ENCODE assay signal across 1 cellular context in genomic region chr3:169764453-169765280, GRCh38.
TF ChIP-seq lines count a peak whose summit lies in the region.

TERC (minus strand) TSS chr3:169765060.

TF ChIP-seq in WTC11, 78 proteins besides CTCF, POLR2A, EP300 and RAD21 (continued from another document and continues in another):
- TF ChIP-seq, protein P1, sequence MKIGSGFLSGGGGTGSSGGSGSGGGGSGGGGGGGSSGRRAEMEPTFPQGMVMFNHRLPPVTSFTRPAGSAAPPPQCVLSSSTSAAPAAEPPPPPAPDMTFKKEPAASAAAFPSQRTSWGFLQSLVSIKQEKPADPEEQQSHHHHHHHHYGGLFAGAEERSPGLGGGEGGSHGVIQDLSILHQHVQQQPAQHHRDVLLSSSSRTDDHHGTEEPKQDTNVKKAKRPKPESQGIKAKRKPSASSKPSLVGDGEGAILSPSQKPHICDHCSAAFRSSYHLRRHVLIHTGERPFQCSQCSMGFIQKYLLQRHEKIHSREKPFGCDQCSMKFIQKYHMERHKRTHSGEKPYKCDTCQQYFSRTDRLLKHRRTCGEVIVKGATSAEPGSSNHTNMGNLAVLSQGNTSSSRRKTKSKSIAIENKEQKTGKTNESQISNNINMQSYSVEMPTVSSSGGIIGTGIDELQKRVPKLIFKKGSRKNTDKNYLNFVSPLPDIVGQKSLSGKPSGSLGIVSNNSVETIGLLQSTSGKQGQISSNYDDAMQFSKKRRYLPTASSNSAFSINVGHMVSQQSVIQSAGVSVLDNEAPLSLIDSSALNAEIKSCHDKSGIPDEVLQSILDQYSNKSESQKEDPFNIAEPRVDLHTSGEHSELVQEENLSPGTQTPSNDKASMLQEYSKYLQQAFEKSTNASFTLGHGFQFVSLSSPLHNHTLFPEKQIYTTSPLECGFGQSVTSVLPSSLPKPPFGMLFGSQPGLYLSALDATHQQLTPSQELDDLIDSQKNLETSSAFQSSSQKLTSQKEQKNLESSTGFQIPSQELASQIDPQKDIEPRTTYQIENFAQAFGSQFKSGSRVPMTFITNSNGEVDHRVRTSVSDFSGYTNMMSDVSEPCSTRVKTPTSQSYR (CRISPR knock-in tag; IDR thresholded peaks at IDR 0.05) = no peak
- TF ChIP-seq CBFB (CRISPR knock-in tag; IDR thresholded peaks at IDR 0.05; ENCODE audit: low read depth) = no peak
- peak; percentile 30; the same call in 1 of the 2 replicates for TF ChIP-seq SP1 (CRISPR knock-in tag; conservative IDR thresholded peaks at IDR 0.05)
- peak; percentile 99 for TF ChIP-seq ETV6 (CRISPR knock-in tag; IDR thresholded peaks at IDR 0.05)
- TF ChIP-seq, protein P2, sequence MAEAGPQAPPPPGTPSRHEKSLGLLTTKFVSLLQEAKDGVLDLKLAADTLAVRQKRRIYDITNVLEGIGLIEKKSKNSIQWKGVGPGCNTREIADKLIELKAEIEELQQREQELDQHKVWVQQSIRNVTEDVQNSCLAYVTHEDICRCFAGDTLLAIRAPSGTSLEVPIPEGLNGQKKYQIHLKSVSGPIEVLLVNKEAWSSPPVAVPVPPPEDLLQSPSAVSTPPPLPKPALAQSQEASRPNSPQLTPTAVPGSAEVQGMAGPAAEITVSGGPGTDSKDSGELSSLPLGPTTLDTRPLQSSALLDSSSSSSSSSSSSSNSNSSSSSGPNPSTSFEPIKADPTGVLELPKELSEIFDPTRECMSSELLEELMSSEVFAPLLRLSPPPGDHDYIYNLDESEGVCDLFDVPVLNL (CRISPR knock-in tag; IDR thresholded peaks at IDR 0.05; ENCODE audit: borderline replicate concordance, low read depth) = no peak
- TF ChIP-seq, protein P3, sequence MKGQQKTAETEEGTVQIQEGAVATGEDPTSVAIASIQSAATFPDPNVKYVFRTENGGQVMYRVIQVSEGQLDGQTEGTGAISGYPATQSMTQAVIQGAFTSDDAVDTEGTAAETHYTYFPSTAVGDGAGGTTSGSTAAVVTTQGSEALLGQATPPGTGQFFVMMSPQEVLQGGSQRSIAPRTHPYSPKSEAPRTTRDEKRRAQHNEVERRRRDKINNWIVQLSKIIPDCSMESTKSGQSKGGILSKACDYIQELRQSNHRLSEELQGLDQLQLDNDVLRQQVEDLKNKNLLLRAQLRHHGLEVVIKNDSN (CRISPR knock-in tag; IDR thresholded peaks at IDR 0.05) = no peak
- no peak for TF ChIP-seq GTF2I (CRISPR knock-in tag; conservative IDR thresholded peaks at IDR 0.05)
- TF ChIP-seq ZNF423 (CRISPR knock-in tag; IDR thresholded peaks at IDR 0.05) = no peak
- TF ChIP-seq, protein P4, sequence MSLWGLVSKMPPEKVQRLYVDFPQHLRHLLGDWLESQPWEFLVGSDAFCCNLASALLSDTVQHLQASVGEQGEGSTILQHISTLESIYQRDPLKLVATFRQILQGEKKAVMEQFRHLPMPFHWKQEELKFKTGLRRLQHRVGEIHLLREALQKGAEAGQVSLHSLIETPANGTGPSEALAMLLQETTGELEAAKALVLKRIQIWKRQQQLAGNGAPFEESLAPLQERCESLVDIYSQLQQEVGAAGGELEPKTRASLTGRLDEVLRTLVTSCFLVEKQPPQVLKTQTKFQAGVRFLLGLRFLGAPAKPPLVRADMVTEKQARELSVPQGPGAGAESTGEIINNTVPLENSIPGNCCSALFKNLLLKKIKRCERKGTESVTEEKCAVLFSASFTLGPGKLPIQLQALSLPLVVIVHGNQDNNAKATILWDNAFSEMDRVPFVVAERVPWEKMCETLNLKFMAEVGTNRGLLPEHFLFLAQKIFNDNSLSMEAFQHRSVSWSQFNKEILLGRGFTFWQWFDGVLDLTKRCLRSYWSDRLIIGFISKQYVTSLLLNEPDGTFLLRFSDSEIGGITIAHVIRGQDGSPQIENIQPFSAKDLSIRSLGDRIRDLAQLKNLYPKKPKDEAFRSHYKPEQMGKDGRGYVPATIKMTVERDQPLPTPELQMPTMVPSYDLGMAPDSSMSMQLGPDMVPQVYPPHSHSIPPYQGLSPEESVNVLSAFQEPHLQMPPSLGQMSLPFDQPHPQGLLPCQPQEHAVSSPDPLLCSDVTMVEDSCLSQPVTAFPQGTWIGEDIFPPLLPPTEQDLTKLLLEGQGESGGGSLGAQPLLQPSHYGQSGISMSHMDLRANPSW (CRISPR knock-in tag; conservative IDR thresholded peaks at IDR 0.05; ENCODE audit: low read depth) = no peak
- no peak for TF ChIP-seq ZNF512 (CRISPR knock-in tag; IDR thresholded peaks at IDR 0.05; ENCODE audit: borderline replicate concordance)
- TF ChIP-seq ZNF219 (CRISPR knock-in tag; IDR thresholded peaks at IDR 0.05; ENCODE audit: borderline replicate concordance) = no peak
- TF ChIP-seq RELA (CRISPR knock-in tag; IDR thresholded peaks at IDR 0.05; ENCODE audit: borderline replicate concordance) = no peak
- TF ChIP-seq, protein P5, sequence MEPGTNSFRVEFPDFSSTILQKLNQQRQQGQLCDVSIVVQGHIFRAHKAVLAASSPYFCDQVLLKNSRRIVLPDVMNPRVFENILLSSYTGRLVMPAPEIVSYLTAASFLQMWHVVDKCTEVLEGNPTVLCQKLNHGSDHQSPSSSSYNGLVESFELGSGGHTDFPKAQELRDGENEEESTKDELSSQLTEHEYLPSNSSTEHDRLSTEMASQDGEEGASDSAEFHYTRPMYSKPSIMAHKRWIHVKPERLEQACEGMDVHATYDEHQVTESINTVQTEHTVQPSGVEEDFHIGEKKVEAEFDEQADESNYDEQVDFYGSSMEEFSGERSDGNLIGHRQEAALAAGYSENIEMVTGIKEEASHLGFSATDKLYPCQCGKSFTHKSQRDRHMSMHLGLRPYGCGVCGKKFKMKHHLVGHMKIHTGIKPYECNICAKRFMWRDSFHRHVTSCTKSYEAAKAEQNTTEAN (CRISPR knock-in tag; IDR thresholded peaks at IDR 0.05) = 0 out of 2 replicates have a peak, but pooled peaks have one; percentile 56
- TF ChIP-seq FOXK1 (CRISPR knock-in tag; IDR thresholded peaks at IDR 0.05) = no peak
- peak; percentile 80; the same call in 1 of the 2 replicates for TF ChIP-seq ZNF425 (CRISPR knock-in tag; conservative IDR thresholded peaks at IDR 0.05)
- TF ChIP-seq HMGA2 (CRISPR knock-in tag; IDR thresholded peaks at IDR 0.05) = no peak
- no peak for TF ChIP-seq JUN (CRISPR knock-in tag; IDR thresholded peaks at IDR 0.05)
- TF ChIP-seq E2F1 (CRISPR knock-in tag; IDR thresholded peaks at IDR 0.05) = no peak
- TF ChIP-seq CREM (CRISPR knock-in tag; IDR thresholded peaks at IDR 0.05) = no peak
- TF ChIP-seq GABPB1 (CRISPR knock-in tag; IDR thresholded peaks at IDR 0.05) = 0 out of 2 replicates have a peak, but pooled peaks have one; percentile 6
- no peak for TF ChIP-seq ELF4 (CRISPR knock-in tag; IDR thresholded peaks at IDR 0.05; ENCODE audit: low read depth)
- TF ChIP-seq ATF1 (CRISPR knock-in tag; IDR thresholded peaks at IDR 0.05) = no peak
- no peak for TF ChIP-seq NR2C2 (CRISPR knock-in tag; IDR thresholded peaks at IDR 0.05)
- TF ChIP-seq AFF4 (CRISPR knock-in tag; IDR thresholded peaks at IDR 0.05; ENCODE audit: borderline replicate concordance) = no peak
- TF ChIP-seq USF2 (CRISPR knock-in tag; IDR thresholded peaks at IDR 0.05) = no peak
- no peak for TF ChIP-seq TEAD1 (CRISPR knock-in tag; IDR thresholded peaks at IDR 0.05)
- no peak for TF ChIP-seq ZNF232 (CRISPR knock-in tag; IDR thresholded peaks at IDR 0.05)
- TF ChIP-seq PRRX2 (CRISPR knock-in tag; IDR thresholded peaks at IDR 0.05) = peak; percentile 86
- no peak for TF ChIP-seq TP53 (CRISPR knock-in tag; IDR thresholded peaks at IDR 0.05)
- 0 out of 2 replicates have a peak, but pooled peaks have one; percentile 23 for TF ChIP-seq ZNF317 (CRISPR knock-in tag; IDR thresholded peaks at IDR 0.05; ENCODE audit: borderline replicate concordance, low read depth)
- TF ChIP-seq ZNF396 (CRISPR knock-in tag; IDR thresholded peaks at IDR 0.05; ENCODE audit: borderline replicate concordance) = no peak
- no peak for TF ChIP-seq IRF2 (CRISPR knock-in tag; IDR thresholded peaks at IDR 0.05; ENCODE audit: borderline replicate concordance, low read depth)
- TF ChIP-seq ZNF138 (CRISPR knock-in tag; conservative IDR thresholded peaks at IDR 0.05) = 0 out of 2 replicates have a peak, but pooled peaks have one; percentile 16
- TF ChIP-seq, protein P6, sequence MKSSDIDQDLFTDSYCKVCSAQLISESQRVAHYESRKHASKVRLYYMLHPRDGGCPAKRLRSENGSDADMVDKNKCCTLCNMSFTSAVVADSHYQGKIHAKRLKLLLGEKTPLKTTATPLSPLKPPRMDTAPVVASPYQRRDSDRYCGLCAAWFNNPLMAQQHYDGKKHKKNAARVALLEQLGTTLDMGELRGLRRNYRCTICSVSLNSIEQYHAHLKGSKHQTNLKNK (CRISPR knock-in tag; IDR thresholded peaks at IDR 0.05) = peak; percentile 70; the same call in 1 of the 2 replicates
- TF ChIP-seq NFYB (CRISPR knock-in tag; conservative IDR thresholded peaks at IDR 0.05; ENCODE audit: low read depth) = peak; percentile 52; the same call in 1 of the 2 replicates
- TF ChIP-seq, protein P7, sequence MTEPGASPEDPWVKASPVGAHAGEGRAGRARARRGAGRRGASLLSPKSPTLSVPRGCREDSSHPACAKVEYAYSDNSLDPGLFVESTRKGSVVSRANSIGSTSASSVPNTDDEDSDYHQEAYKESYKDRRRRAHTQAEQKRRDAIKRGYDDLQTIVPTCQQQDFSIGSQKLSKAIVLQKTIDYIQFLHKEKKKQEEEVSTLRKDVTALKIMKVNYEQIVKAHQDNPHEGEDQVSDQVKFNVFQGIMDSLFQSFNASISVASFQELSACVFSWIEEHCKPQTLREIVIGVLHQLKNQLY (CRISPR knock-in tag; IDR thresholded peaks at IDR 0.05) = no peak
- TF ChIP-seq SOX15 (CRISPR knock-in tag; IDR thresholded peaks at IDR 0.05) = no peak
